Comparison of ENCODE assay signal across 1 cellular context in genomic region chr5:133962131-133962530, GRCh38.
TF ChIP-seq lines count a peak whose summit lies in the region.

No MANE protein-coding gene starts in this region.

TF ChIP-seq in GM23338, 12 proteins besides CTCF, POLR2A, EP300 and RAD21:
- TF ChIP-seq JUNB (IDR thresholded peaks at IDR 0.05; ENCODE audit: unreplicated experiment): no peak
